13 cellular contexts compared by ENCODE assay signal in the genomic region with DNA sequence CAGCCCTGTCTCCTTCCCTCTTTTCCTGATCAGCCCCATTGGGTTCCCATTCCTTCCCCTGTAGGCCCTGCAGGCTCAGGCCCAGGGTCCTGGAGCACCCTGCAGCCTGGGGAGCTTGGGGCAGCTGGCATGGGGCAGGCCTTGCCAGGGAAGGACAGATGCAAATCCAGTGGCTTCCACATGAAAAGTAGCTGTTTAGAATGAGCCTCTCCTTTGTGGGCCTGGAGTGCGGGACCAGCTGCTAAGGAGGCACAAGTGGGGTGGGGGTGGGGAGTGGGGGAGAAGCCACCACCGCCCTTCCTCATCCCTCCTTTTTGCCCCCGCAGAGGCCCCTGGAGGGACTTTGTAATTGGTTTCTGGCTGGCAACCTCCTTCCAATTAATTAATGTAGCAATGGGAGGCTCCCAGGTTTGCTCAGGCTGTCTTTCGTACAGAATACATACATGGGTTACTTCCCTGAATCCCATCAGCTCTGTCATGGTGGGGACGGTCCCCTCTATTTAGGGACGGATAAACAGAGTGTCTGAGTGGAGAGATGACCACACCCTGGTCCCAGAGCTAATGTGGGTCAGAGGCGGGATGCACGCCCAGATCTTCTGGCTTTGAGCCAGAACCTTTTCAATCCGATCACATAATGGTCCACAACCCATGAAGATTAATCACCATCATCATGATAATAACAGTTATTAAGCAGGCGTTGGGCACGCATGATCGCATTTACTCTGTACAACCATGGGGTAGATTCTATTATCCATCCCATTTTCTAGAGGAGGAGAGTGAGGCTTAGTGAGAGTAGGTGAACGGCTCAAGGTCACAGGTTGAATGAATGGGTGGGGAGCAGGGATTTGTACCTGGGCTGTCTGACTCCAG. TPM values are rescaled to one million over a fixed set of nuclear protein-coding genes. Genes with fewer than 3 reads are reported as not detected.
DNase-seq lines count a peak whose midpoint lies in the region; ATAC-seq and TF ChIP-seq lines count a peak whose summit lies in the region.
"Had no signal": no experiment of that assay in that cellular context is flagged by ENCODE, and none has a peak within 500 bp of the region (broad histone marks: within the 10 kb centered on the region; RNA-seq: fewer than 3 reads in every experiment).

No MANE protein-coding gene starts in this region.

- no peaks in the 10 kb centered on the region for H3K9me3 Mint-ChIP-seq in chondrocyte (ENCODE audit: low read depth)
- H3K9me3 Mint-ChIP-seq: activated CD4-positive, alpha-beta memory T cell treated with anti-CD3 and anti-CD28 coated beads, Interleukin-2, amount 10 ng/mL, durations not matched to agents 7 days and 5 days; activated naive CD4-positive, alpha-beta T cell treated with anti-CD3 and anti-CD28 coated beads for 36 hours; naive thymus-derived CD4-positive, alpha-beta T cell had no signal

- WGBS in neuronal stem cell (ENCODE audit: extremely low coverage in 2 of 2, insufficient read length in 2 of 2, insufficient replicate concordance in 1 of 2), 2 donors: no CpG with 5 or more reads among the region's 13 CpGs

- no peak for ATAC-seq in GM19324 (IDR thresholded peaks at IDR 0.05; ENCODE audit: low FRiP score, unreplicated experiment)
- ATAC-seq: naive thymus-derived CD4-positive, alpha-beta T cell had no signal

- H3K27ac ChIP-seq in BLaER1: peak overlapping the region; percentile 68
- H3K27ac ChIP-seq in neuronal stem cell (replicated peaks; ENCODE audit: low read length): no peak overlapping the region

- H3K4me2 ChIP-seq in BLaER1: peak overlapping the region; percentile 92
- no peak overlapping the region for H3K4me2 ChIP-seq in neuronal stem cell (ENCODE audit: insufficient read depth, low read length, poor library complexity, severe bottlenecking)

- no peaks in the 10 kb centered on the region for H3K79me1 ChIP-seq in neuronal stem cell (ENCODE audit: low read depth, low read length)

- H3K14ac ChIP-seq in neuronal stem cell (ENCODE audit: low read length): no peak overlapping the region

- H3K4me1 ChIP-seq in BLaER1: peaks cover 94% of the 10 kb centered on the region
- peaks cover 15 to 26% of the 10 kb centered on the region in 2 donors for H3K4me1 ChIP-seq in neuronal stem cell (ENCODE audit: control insufficient read depth in 2 of 2, insufficient read depth in 1 of 2, low read depth in 1 of 2, low read length in 2 of 2)

- H3K4me1 Mint-ChIP-seq in chondrocyte (ENCODE audit: low read depth): peaks cover 66% of the 10 kb centered on the region

- peak overlapping the region; percentile 45 for H3K18ac ChIP-seq in neuronal stem cell (ENCODE audit: low read length)

- H3K27me3 ChIP-seq in BLaER1 (no peaks in the 10 kb centered on the region), neuronal stem cell (ENCODE audit: control insufficient read depth in 3 of 3, insufficient read depth in 3 of 3, low read depth in 1 of 3, low read length in 3 of 3) (no peaks in the 10 kb centered on the region)

- H3K36me3 ChIP-seq in BLaER1: no peaks in the 10 kb centered on the region
- H3K36me3 ChIP-seq in neuronal stem cell (replicated peaks in 1 of 2; ENCODE audit: control insufficient read depth in 2 of 2, insufficient read depth in 2 of 2, low read length in 2 of 2): no peaks in the 10 kb centered on the region

- no peak overlapping the region for H2AFZ ChIP-seq in neuronal stem cell (ENCODE audit: low read length)

- H3K27me3 Mint-ChIP-seq in chondrocyte (ENCODE audit: low read depth): no peaks in the 10 kb centered on the region

- no peak overlapping the region for H4K91ac ChIP-seq in neuronal stem cell (ENCODE audit: low read depth, low read length, poor library complexity)

- no peaks in the 10 kb centered on the region for H3K36me3 Mint-ChIP-seq in chondrocyte (ENCODE audit: low read depth)
- H3K36me3 Mint-ChIP-seq: naive thymus-derived CD4-positive, alpha-beta T cell had no signal

- no peak overlapping the region for H2BK12ac ChIP-seq in neuronal stem cell (ENCODE audit: low read length)

- H3K9me3 ChIP-seq in BLaER1 (no peaks in the 10 kb centered on the region), neuronal stem cell (replicated peaks in 1 of 2; ENCODE audit: control insufficient read depth in 2 of 2, insufficient read depth in 1 of 2, low read depth in 1 of 2, low read length in 2 of 2) (no peaks in the 10 kb centered on the region)

- POLR2A ChIA-PET in HEK293T (lab: Yijun Ruan, JAX): no interaction called here

- H3K27ac Mint-ChIP-seq in chondrocyte (ENCODE audit: unreplicated experiment): peak overlapping the region; percentile 57
- H3K27ac Mint-ChIP-seq: activated CD4-positive, alpha-beta memory T cell treated with anti-CD3 and anti-CD28 coated beads, Interleukin-2, amount 10 ng/mL, durations not matched to agents 7 days and 5 days; activated naive CD4-positive, alpha-beta T cell treated with anti-CD3 and anti-CD28 coated beads for 36 hours; CD14-positive monocyte had no signal

- H4K8ac ChIP-seq in neuronal stem cell (ENCODE audit: low read depth, low read length): no peak overlapping the region

- DNase-seq in NCI-H2081 treated with DMSO at 0.1 percent for 48 hours (lab: John Stamatoyannopoulos, UW): peak; percentile 79
- peak; percentile 63 for DNase-seq in chondrocyte (ENCODE audit: low spot score)
- no peak for DNase-seq in neuronal stem cell (ENCODE audit: low spot score)
- DNase-seq in HEK293T (ENCODE audit: extremely low spot score): no peak
- DNase-seq in stimulated activated CD4-positive, alpha-beta T cell treated with anti-CD3 and anti-CD28 coated beads, Interleukin-15, amount 100 ng/mL, for 24 hours: no peak
- no peak for DNase-seq in dermis blood vessel endothelial cell
- DNase-seq: activated CD4-positive, alpha-beta memory T cell treated with anti-CD3 and anti-CD28 coated beads, Interleukin-2, amount 10 ng/mL, durations not matched to agents 7 days and 5 days; activated naive CD4-positive, alpha-beta T cell treated with anti-CD3 and anti-CD28 coated beads for 36 hours; naive thymus-derived CD4-positive, alpha-beta T cell; T-helper 1 cell had no signal

- H2BK15ac ChIP-seq in neuronal stem cell (ENCODE audit: low read length): peak overlapping the region; percentile 59

- H3K4ac ChIP-seq in neuronal stem cell (ENCODE audit: low read length): no peak overlapping the region

- TF ChIP-seq CTCF in chondrocyte (IDR thresholded peaks at IDR 0.05): no peak

- H3K4me3 ChIP-seq in BLaER1: no peak overlapping the region
- no peak overlapping the region for H3K4me3 ChIP-seq in neuronal stem cell (ENCODE audit: low read length in 2 of 2)

- H3K23ac ChIP-seq in neuronal stem cell (ENCODE audit: low read depth, low read length, poor library complexity): peak overlapping the region; percentile 19

- H3K4me3 Mint-ChIP-seq in chondrocyte (ENCODE audit: unreplicated experiment): no peak overlapping the region
- H3K4me3 Mint-ChIP-seq: activated CD4-positive, alpha-beta memory T cell treated with anti-CD3 and anti-CD28 coated beads, Interleukin-2, amount 10 ng/mL, durations not matched to agents 7 days and 5 days; activated naive CD4-positive, alpha-beta T cell treated with anti-CD3 and anti-CD28 coated beads for 36 hours; CD14-positive monocyte; naive thymus-derived CD4-positive, alpha-beta T cell had no signal

- CTCF ChIA-PET in HEK293T (lab: Yijun Ruan, JAX): interaction anchor here (0.7 kb wide), 1 partner anchor 89 kb away, joined by 3 read pairs; no protein-coding TSS in a partner anchor

- H3K9ac ChIP-seq in BLaER1: no peak overlapping the region
- peak overlapping the region; percentile 17 for H3K9ac ChIP-seq in neuronal stem cell (ENCODE audit: low read depth, low read length, poor library complexity)

- peaks cover 40% of the 10 kb centered on the region; the same call in 1 of the 2 replicates for H4K20me1 ChIP-seq in BLaER1

- H2AK5ac ChIP-seq in neuronal stem cell (ENCODE audit: low read depth, low read length): peak overlapping the region; percentile 16

- no peak overlapping the region for H2BK120ac ChIP-seq in neuronal stem cell (ENCODE audit: low read depth, low read length)

- no peak overlapping the region for H2BK5ac ChIP-seq in neuronal stem cell (ENCODE audit: low read length)

TF ChIP-seq in HEK293T, 16 proteins besides CTCF, POLR2A, EP300 and RAD21:
- TF ChIP-seq HDGF (IDR thresholded peaks at IDR 0.05; ENCODE audit: borderline replicate concordance) (no peak), FOXM1 (IDR thresholded peaks at IDR 0.05; ENCODE audit: borderline replicate concordance) (no peak), TARDBP (IDR thresholded peaks at IDR 0.05) (no peak), CTBP1 (IDR thresholded peaks at IDR 0.05; ENCODE audit: borderline replicate concordance) (no peak), SP1 (IDR thresholded peaks at IDR 0.05) (no peak)
TF ChIP-seq in HEK293T: peak in this region for 0.

RNA-seq across cellular contexts. Expression of gene CORO2B, which starts 6.1 kb away (rescaled TPM):
- total RNA-seq in chondrocyte (79.4 to 123 TPM (median 82.5 TPM) in 3 replicates), dermis blood vessel endothelial cell (1.0 and 1.4 TPM in 2 replicates)
- polyA plus RNA-seq in neuronal stem cell (2013, experiment 1 of 2): 6.9 TPM
- polyA plus RNA-seq in neuronal stem cell (2013, experiment 2 of 2): 6.8 TPM
- total RNA-seq: activated CD4-positive, alpha-beta memory T cell treated with anti-CD3 and anti-CD28 coated beads, Interleukin-2, amount 10 ng/mL, durations not matched to agents 7 days and 5 days; activated naive CD4-positive, alpha-beta T cell treated with anti-CD3 and anti-CD28 coated beads for 36 hours had no signal
- polyA plus RNA-seq: CD14-positive monocyte; naive thymus-derived CD4-positive, alpha-beta T cell had no signal

Comparison
In these comparisons a context has a peak if more than half of its experiments do, and no peak if none do; other contexts are left out.
1. DNase-seq: peak in NCI-H2081 treated with DMSO at 0.1 percent for 48 hours (single experiment) and chondrocyte (single experiment); none in neuronal stem cell (single experiment), HEK293T (single experiment), stimulated activated CD4-positive, alpha-beta T cell treated with anti-CD3 and anti-CD28 coated beads, Interleukin-15, amount 100 ng/mL, for 24 hours (single experiment) and dermis blood vessel endothelial cell (single experiment).
2. RNA of gene CORO2B, which starts 6.1 kb away (total RNA-seq): 79.4 to 123 TPM in chondrocyte; 1.0 to 1.4 TPM in dermis blood vessel endothelial cell; every median in the first group is over 10 times any median in the second.